In genomic region chr7:150947761-150948680, GRCh38 we compare ENCODE assay signal across 2 cellular contexts.
TF ChIP-seq lines count a peak whose summit lies in the region.

No MANE protein-coding gene starts in this region.

TF ChIP-seq in SK-N-SH, 30 proteins besides CTCF, POLR2A, EP300 and RAD21 (continued from another document):
- TF ChIP-seq USF2 (IDR thresholded peaks at IDR 0.05; ENCODE audit: borderline replicate concordance, low read depth, low read length) (no peak), IRF3 (IDR thresholded peaks at IDR 0.05; ENCODE audit: low read depth, low read length) (no peak), GATA2 (CRISPR knock-in tag; IDR thresholded peaks at IDR 0.05) (no peak), YY1 (IDR thresholded peaks at IDR 0.05; ENCODE audit: low read depth) (no peak)

TF ChIP-seq in SK-N-SH treated with all-trans-retinoic acid at 6 μM for 48 hours, 23 proteins besides CTCF, POLR2A, EP300 and RAD21 (continued from another document):
- TF ChIP-seq CREB5 (CRISPR knock-in tag; IDR thresholded peaks at IDR 0.05; ENCODE audit: low read depth) (no peak), CSDC2 (CRISPR knock-in tag; IDR thresholded peaks at IDR 0.05) (no peak), PATZ1 (CRISPR knock-in tag; IDR thresholded peaks at IDR 0.05; ENCODE audit: borderline replicate concordance) (no peak)
